16 cellular contexts compared by ENCODE assay signal in genomic region chr1:6519491-6519934, GRCh38. TPM values are rescaled to one million over a fixed set of nuclear protein-coding genes. Genes with fewer than 3 reads are reported as not detected.
DNase-seq lines count a peak whose midpoint lies in the region; ATAC-seq, FAIRE-seq and TF ChIP-seq lines count a peak whose summit lies in the region.
"Had no signal": no experiment of that assay in that cellular context is flagged by ENCODE, and none has a peak within 500 bp of the region (broad histone marks: within the 10 kb centered on the region; RNA-seq: fewer than 3 reads in every experiment).

No MANE protein-coding gene starts in this region.

- H3K4me1 ChIP-seq in HepG2 (ENCODE audit: insufficient read depth, low read length) (no peaks in the 10 kb centered on the region), right lobe of liver (peaks cover 0 to 3% (median 0%) of the 10 kb centered on the region in 4 donors), mesenchymal stem cell (ENCODE audit: control insufficient read depth, insufficient read depth, low read depth, low read length) (peaks cover 16% of the 10 kb centered on the region)

- H3K9ac ChIP-seq in HepG2 (ENCODE audit: insufficient read depth, low read depth, low read length) (no peak overlapping the region), mesenchymal stem cell (ENCODE audit: low read length) (peak overlapping the region; percentile 33)

- H3K27ac ChIP-seq in HepG2 (ENCODE audit: extremely low read length, insufficient read depth, low read length) = no peak overlapping the region
- no peak overlapping the region for H3K27ac ChIP-seq in right lobe of liver
- H3K27ac ChIP-seq in mesenchymal stem cell (ENCODE audit: low read length, poor library complexity, severe bottlenecking) = no peak overlapping the region
- H3K27ac ChIP-seq: neutrophil had no signal

- POLR2A ChIA-PET in HepG2 (lab: Yijun Ruan, JAX) = no interaction called here

- H3K4me3 Mint-ChIP-seq in immature natural killer cell = no peak overlapping the region
- H3K4me3 Mint-ChIP-seq: activated CD8-positive, alpha-beta T cell treated with anti-CD3 and anti-CD28 coated beads, Interleukin-2, amount 10 ng/mL, durations not matched to agents 7 days and 5 days; activated naive CD4-positive, alpha-beta T cell treated with anti-CD3 and anti-CD28 coated beads for 36 hours had no signal

- H2AK5ac ChIP-seq in mesenchymal stem cell (ENCODE audit: low read length, severe bottlenecking) = no peak overlapping the region

- no peak overlapping the region for H3K27ac Mint-ChIP-seq in immature natural killer cell
- H3K27ac Mint-ChIP-seq: activated CD8-positive, alpha-beta T cell treated with anti-CD3 and anti-CD28 coated beads, Interleukin-2, amount 10 ng/mL, durations not matched to agents 7 days and 5 days; activated naive CD4-positive, alpha-beta T cell treated with anti-CD3 and anti-CD28 coated beads for 36 hours had no signal

- FAIRE-seq in HepG2 (lab: Jason Lieb, UNC) = no peak
- FAIRE-seq: K562 had no signal

- intact Hi-C loops in HepG2 (cut with micrococcal nuclease; ENCODE audit: unreplicated experiment) (no loop called here), right lobe of liver (cut with DNase I) (no loop called here)

- H3K4me3 ChIP-seq in HepG2 (replicated peaks in 1 of 3; ENCODE audit: insufficient read depth in 1 of 3, low read depth in 2 of 3, low read length in 3 of 3) = no peak overlapping the region
- H3K4me3 ChIP-seq in right lobe of liver = no peak overlapping the region
- peak overlapping the region; percentile 11 for H3K4me3 ChIP-seq in astrocyte of the cerebellum (ENCODE audit: low read depth, low read length)
- peak overlapping the region in 1 of 2 experiments; percentile 30 for H3K4me3 ChIP-seq in mesenchymal stem cell (ENCODE audit: insufficient read depth in 1 of 2, low read depth in 1 of 2, low read length in 2 of 2)
- H3K4me3 ChIP-seq: K562 had no signal

- no peaks in the 10 kb centered on the region for H3K9me3 ChIP-seq in HepG2 (ENCODE audit: low read length)
- H3K9me3 ChIP-seq in right lobe of liver = no peaks in the 10 kb centered on the region
- H3K9me3 ChIP-seq in mesenchymal stem cell (ENCODE audit: control insufficient read depth, low read length) = no peaks in the 10 kb centered on the region
- H3K9me3 ChIP-seq: neutrophil had no signal

- no peaks in the 10 kb centered on the region for H3K79me2 ChIP-seq in HepG2 (ENCODE audit: insufficient read depth, low read length)

- no peak for TF ChIP-seq POLR2A in HepG2 (IDR thresholded peaks at IDR 0.05; ENCODE audit: insufficient read depth in 1 of 2, low read depth in 2 of 2, low read length in 2 of 2)
- no peak for TF ChIP-seq POLR2A in right lobe of liver (IDR thresholded peaks at IDR 0.05)

- CTCF ChIA-PET in HepG2 (lab: Yijun Ruan, JAX; ENCODE audit: low intra/inter-chr PET ratio, low total read pairs) = no interaction called here

- no peak overlapping the region for H2BK120ac ChIP-seq in mesenchymal stem cell (ENCODE audit: low read depth, low read length)

- H3K4me2 ChIP-seq in HepG2 (ENCODE audit: low read depth, low read length) = no peak overlapping the region
- no peak overlapping the region for H3K4me2 ChIP-seq in mesenchymal stem cell (ENCODE audit: low read length, poor library complexity, severe bottlenecking)

- TF ChIP-seq RAD21 in HepG2 (CRISPR knock-in tag; IDR thresholded peaks at IDR 0.05) = no peak

- H2AFZ ChIP-seq in HepG2 (ENCODE audit: low read length) (no peak overlapping the region), mesenchymal stem cell (ENCODE audit: low read depth, low read length) (no peak overlapping the region)

- H2BK5ac ChIP-seq in mesenchymal stem cell (ENCODE audit: low read depth, low read length, poor library complexity, severe bottlenecking) = no peak overlapping the region

- BruUV-seq in HepG2 (replicated peaks; lab: Mats Ljungman, UMichigan) = no TSS peak

- H4K20me1 ChIP-seq in HepG2 (ENCODE audit: insufficient read depth, low read length) = no peaks in the 10 kb centered on the region

- no peaks in the 10 kb centered on the region for H3K4me1 Mint-ChIP-seq in immature natural killer cell

- in situ Hi-C loops in HepG2 (cut with HindIII; ENCODE audit: extremely low pct_ligation_motif_present, low pct_unique_long_range_greater_than_20kb) (no loop called here), astrocyte of the cerebellum (cut with HindIII; ENCODE audit: low sequenced_read_pairs) (no loop called here)

- no peaks in the 10 kb centered on the region for H3K9me3 Mint-ChIP-seq in immature natural killer cell
- H3K9me3 Mint-ChIP-seq: activated naive CD4-positive, alpha-beta T cell treated with anti-CD3 and anti-CD28 coated beads for 36 hours had no signal

- H3K27me3 Mint-ChIP-seq in immature natural killer cell (ENCODE audit: low read depth in 3 of 3) = peaks cover 0 to 3% (median 1%) of the 10 kb centered on the region in 3 donors

- H3K36me3 Mint-ChIP-seq in immature natural killer cell = peaks cover 0 to 10% (median 6%) of the 10 kb centered on the region in 3 donors

- no peak overlapping the region for H3K23ac ChIP-seq in mesenchymal stem cell (ENCODE audit: low read length in 2 of 2)

- ATAC-seq in HepG2 (peak; percentile 24), right lobe of liver (no peak), HG02938 (IDR thresholded peaks at IDR 0.05; ENCODE audit: unreplicated experiment) (no peak), GM19324 (IDR thresholded peaks at IDR 0.05; ENCODE audit: low FRiP score, unreplicated experiment) (no peak)
- ATAC-seq: left colon had no signal

- TF ChIP-seq CTCF in HepG2 (CRISPR knock-in tag; IDR thresholded peaks at IDR 0.05) (no peak), right lobe of liver (IDR thresholded peaks at IDR 0.05) (no peak), astrocyte of the cerebellum (IDR thresholded peaks at IDR 0.05; ENCODE audit: low read depth, low read length, missing control alignments) (no peak)

- peaks cover 3% of the 10 kb centered on the region for H3K79me1 ChIP-seq in mesenchymal stem cell (replicated peaks; ENCODE audit: low read length, poor library complexity, severe bottlenecking)

- H3K36me3 ChIP-seq in HepG2 (replicated peaks in 1 of 2; ENCODE audit: control insufficient read depth in 1 of 2, insufficient read depth in 2 of 2, low read length in 2 of 2) (no peaks in the 10 kb centered on the region), right lobe of liver (no peaks in the 10 kb centered on the region), mesenchymal stem cell (ENCODE audit: control insufficient read depth in 1 of 2, insufficient read depth in 2 of 2, low read depth in 1 of 2, low read length in 2 of 2) (peaks cover 7% of the 10 kb centered on the region in 2 experiments)

- TF ChIP-seq EP300 in HepG2 (IDR thresholded peaks at IDR 0.05; ENCODE audit: low read depth in 2 of 2, low read length in 2 of 2) (no peak), HepG2 (CRISPR knock-in tag; IDR thresholded peaks at IDR 0.05; ENCODE audit: borderline replicate concordance) (no peak)

- 71% methylated on average over 11 of the region's 11 CpGs for WGBS in HepG2 (ENCODE audit: low lambda C conversion rate)
- 60% methylated on average over 5 of the region's 11 CpGs for WGBS in right lobe of liver (ENCODE audit: insufficient coverage, low coverage, low lambda C conversion rate, missing lambda C conversion rate)
- WGBS in mesenchymal stem cell = 80% methylated on average over 11 of the region's 11 CpGs

- no peak for DNase-seq in HepG2 (ENCODE audit: low spot score)
- no peak for DNase-seq in right lobe of liver
- DNase-seq in astrocyte of the cerebellum (ENCODE audit: low read depth) = no peak
- no peak for DNase-seq in mesenchymal stem cell
- DNase-seq in OCI-M1 (lab: John Stamatoyannopoulos, UW) = no peak
- DNase-seq in immature natural killer cell = no peak
- DNase-seq: activated CD8-positive, alpha-beta T cell treated with anti-CD3 and anti-CD28 coated beads, Interleukin-2, amount 10 ng/mL, durations not matched to agents 7 days and 5 days; activated naive CD4-positive, alpha-beta T cell treated with anti-CD3 and anti-CD28 coated beads for 36 hours; cortex of kidney; left colon; NCI-H2107; stimulated activated CD4-positive, alpha-beta T cell treated with anti-CD3 and anti-CD28 coated beads, Interleukin-1b, Interleukin-23, amount 100 ng/mL, for 48 hours had no signal

- H2BK15ac ChIP-seq in mesenchymal stem cell (ENCODE audit: low read depth, poor library complexity, severe bottlenecking) = no peak overlapping the region

- no peak overlapping the region for H4K8ac ChIP-seq in mesenchymal stem cell (ENCODE audit: low read length)

- H4K91ac ChIP-seq in mesenchymal stem cell (ENCODE audit: low read length) = no peak overlapping the region

- H2BK12ac ChIP-seq in mesenchymal stem cell (ENCODE audit: low read length in 2 of 2) = no peak overlapping the region

- no peaks in the 10 kb centered on the region for H3K27me3 ChIP-seq in HepG2 (ENCODE audit: control insufficient read depth in 1 of 2, insufficient read depth in 2 of 2, low read length in 2 of 2)
- no peaks in the 10 kb centered on the region for H3K27me3 ChIP-seq in right lobe of liver
- H3K27me3 ChIP-seq in mesenchymal stem cell (ENCODE audit: control insufficient read depth in 1 of 2, insufficient read depth in 1 of 2, low read length in 2 of 2) = no peaks in the 10 kb centered on the region
- H3K27me3 ChIP-seq: neutrophil had no signal

- no peak overlapping the region for H3K14ac ChIP-seq in mesenchymal stem cell (ENCODE audit: low read length in 2 of 2)

- no peak overlapping the region for H3K4ac ChIP-seq in mesenchymal stem cell (ENCODE audit: low read depth in 1 of 2, low read length in 2 of 2)

- H3K18ac ChIP-seq in mesenchymal stem cell (ENCODE audit: low read depth in 1 of 2, low read length in 2 of 2) = no peak overlapping the region

RNA-seq across cellular contexts. Expression of gene PLEKHG5, which starts 28.0 kb away (rescaled TPM):
- 1.9 and 3.5 TPM in 2 replicates for total RNA-seq in HepG2 (2016; rRNA removed; fragmentation: Illumina TruSeq; extraction: Trizol)
- 0.51 and 0.62 TPM in 2 replicates for total RNA-seq in HepG2 (2016; cell fraction: cytosol; rRNA removed; fragmentation: Illumina TruSeq; extraction: Trizol; ENCODE audit: low read depth)
- 1.4 and 3.4 TPM in 2 replicates for total RNA-seq in HepG2 (2016; cell fraction: insoluble cytoplasmic fraction; rRNA removed; fragmentation: Illumina TruSeq; extraction: Trizol)
- 0.99 and 1.2 TPM in 2 replicates for total RNA-seq in HepG2 (2016; cell fraction: membrane; rRNA removed; fragmentation: Illumina TruSeq; extraction: Trizol)
- total RNA-seq in HepG2 (2016; cell fraction: nucleus; rRNA removed; fragmentation: Illumina TruSeq; extraction: Trizol) = 3.3 and 4.4 TPM in 2 replicates
- polyA plus RNA-seq in HepG2 (2011; rRNA removed) = 1.9 and 2.6 TPM in 2 replicates
- polyA plus RNA-seq in HepG2 (2011; cell fraction: cytosol; rRNA removed) = 1.1 and 1.7 TPM in 2 replicates
- polyA plus RNA-seq in HepG2 (2011; cell fraction: nucleus; rRNA removed) = 17.2 and 22.8 TPM in 2 replicates
- polyA plus RNA-seq in HepG2 (2012) = 1.4 and 1.5 TPM in 2 replicates
- polyA plus RNA-seq in HepG2 (2016; cell fraction: cytosol; fragmentation: Illumina TruSeq; extraction: Trizol; ENCODE audit: low read depth) = 0.23 and 0.25 TPM in 2 replicates
- polyA plus RNA-seq in HepG2 (2016; cell fraction: insoluble cytoplasmic fraction; fragmentation: Illumina TruSeq; extraction: Trizol; ENCODE audit: low read depth) = 1.9 and 2.0 TPM in 2 replicates
- 0.45 and 0.71 TPM in 2 replicates for polyA plus RNA-seq in HepG2 (2016; cell fraction: membrane; fragmentation: Illumina TruSeq; extraction: Trizol; ENCODE audit: low read depth)
- 9.3 and 11.3 TPM in 2 replicates for polyA plus RNA-seq in HepG2 (2016; cell fraction: nucleus; fragmentation: Illumina TruSeq; extraction: Trizol; ENCODE audit: insufficient read depth, low read depth)
- polyA minus RNA-seq in HepG2 (2011; rRNA and poly(A)+ RNA removed; ENCODE audit: low replicate concordance) = 1.9 and 3.8 TPM in 2 replicates
- 1.4 TPM in 2 replicates for polyA minus RNA-seq in HepG2 (2011; cell fraction: cytosol; rRNA and poly(A)+ RNA removed)
- polyA minus RNA-seq in HepG2 (2011; cell fraction: nucleus; rRNA and poly(A)+ RNA removed) = 2.6 and 3.0 TPM in 2 replicates
- total RNA-seq in right lobe of liver = 1 to 10 TPM in 5 of 6 experiments, under 1 TPM in 1; 0.70 to 2.3 (median 1.5) TPM
- polyA plus RNA-seq in mesenchymal stem cell (2013, experiment 1 of 2) = 6.5 TPM
- polyA plus RNA-seq in mesenchymal stem cell (2013, experiment 2 of 2) = 6.7 TPM
- polyA plus RNA-seq in immature natural killer cell = under 1 TPM in 1 of 3 donors, not detected in 2; 0.08 TPM

RNA-seq across cellular contexts. Expression of gene NOL9, which starts 34.8 kb away (rescaled TPM):
- total RNA-seq in HepG2 (2016; rRNA removed; fragmentation: Illumina TruSeq; extraction: Trizol) = 20.2 and 24.7 TPM in 2 replicates
- 4.3 and 6.3 TPM in 2 replicates for total RNA-seq in HepG2 (2016; cell fraction: cytosol; rRNA removed; fragmentation: Illumina TruSeq; extraction: Trizol; ENCODE audit: low read depth)
- 19.4 and 25.8 TPM in 2 replicates for total RNA-seq in HepG2 (2016; cell fraction: insoluble cytoplasmic fraction; rRNA removed; fragmentation: Illumina TruSeq; extraction: Trizol)
- 5.9 and 8.3 TPM in 2 replicates for total RNA-seq in HepG2 (2016; cell fraction: membrane; rRNA removed; fragmentation: Illumina TruSeq; extraction: Trizol)
- 26.3 and 28.9 TPM in 2 replicates for total RNA-seq in HepG2 (2016; cell fraction: nucleus; rRNA removed; fragmentation: Illumina TruSeq; extraction: Trizol)
- polyA plus RNA-seq in HepG2 (2011; rRNA removed) = 13.0 and 18.0 TPM in 2 replicates
- 4.1 and 6.3 TPM in 2 replicates for polyA plus RNA-seq in HepG2 (2011; cell fraction: cytosol; rRNA removed)
- 21.8 and 23.2 TPM in 2 replicates for polyA plus RNA-seq in HepG2 (2011; cell fraction: nucleus; rRNA removed)
- polyA plus RNA-seq in HepG2 (2012) = 5.5 and 7.7 TPM in 2 replicates
- 1.00 and 1.3 TPM in 2 replicates for polyA plus RNA-seq in HepG2 (2016; cell fraction: cytosol; fragmentation: Illumina TruSeq; extraction: Trizol; ENCODE audit: low read depth)
- polyA plus RNA-seq in HepG2 (2016; cell fraction: insoluble cytoplasmic fraction; fragmentation: Illumina TruSeq; extraction: Trizol; ENCODE audit: low read depth) = 11.8 and 15.3 TPM in 2 replicates
- 2.0 and 2.6 TPM in 2 replicates for polyA plus RNA-seq in HepG2 (2016; cell fraction: membrane; fragmentation: Illumina TruSeq; extraction: Trizol; ENCODE audit: low read depth)
- 25.2 and 25.4 TPM in 2 replicates for polyA plus RNA-seq in HepG2 (2016; cell fraction: nucleus; fragmentation: Illumina TruSeq; extraction: Trizol; ENCODE audit: insufficient read depth, low read depth)
- polyA minus RNA-seq in HepG2 (2011; rRNA and poly(A)+ RNA removed; ENCODE audit: low replicate concordance) = 14.0 and 45.5 TPM in 2 replicates
- polyA minus RNA-seq in HepG2 (2011; cell fraction: cytosol; rRNA and poly(A)+ RNA removed) = 5.5 and 8.8 TPM in 2 replicates
- polyA minus RNA-seq in HepG2 (2011; cell fraction: nucleus; rRNA and poly(A)+ RNA removed) = 63.2 and 74.2 TPM in 2 replicates
- total RNA-seq in right lobe of liver = 10 to 100 TPM in 3 of 6 experiments, 1 to 10 TPM in 3; 8.9 to 13.1 (median 10.7) TPM
- 7.3 TPM for polyA plus RNA-seq in mesenchymal stem cell (2013, experiment 1 of 2)
- polyA plus RNA-seq in mesenchymal stem cell (2013, experiment 2 of 2) = 7.3 TPM
- polyA plus RNA-seq in immature natural killer cell = 10 to 100 TPM in 1 of 3 donors, 1 to 10 TPM in 2; 4.3 to 18.2 (median 8.4) TPM

RNA-seq across cellular contexts. Expression of gene TAS1R1, which starts 35.6 kb away (rescaled TPM):
- 0.98 and 1.4 TPM in 2 replicates for total RNA-seq in HepG2 (2016; rRNA removed; fragmentation: Illumina TruSeq; extraction: Trizol)
- total RNA-seq in HepG2 (2016; cell fraction: cytosol; rRNA removed; fragmentation: Illumina TruSeq; extraction: Trizol; ENCODE audit: low read depth) = 0.26 and 0.30 TPM in 2 replicates
- total RNA-seq in HepG2 (2016; cell fraction: insoluble cytoplasmic fraction; rRNA removed; fragmentation: Illumina TruSeq; extraction: Trizol) = 1.4 and 1.7 TPM in 2 replicates
- 1.1 and 2.0 TPM in 2 replicates for total RNA-seq in HepG2 (2016; cell fraction: membrane; rRNA removed; fragmentation: Illumina TruSeq; extraction: Trizol)
- total RNA-seq in HepG2 (2016; cell fraction: nucleus; rRNA removed; fragmentation: Illumina TruSeq; extraction: Trizol) = 1.1 TPM in 2 replicates
- 1.6 and 1.9 TPM in 2 replicates for polyA plus RNA-seq in HepG2 (2011; rRNA removed)
- polyA plus RNA-seq in HepG2 (2011; cell fraction: cytosol; rRNA removed) = 1.8 and 2.4 TPM in 2 replicates
- polyA plus RNA-seq in HepG2 (2011; cell fraction: nucleus; rRNA removed) = 0.93 and 1.9 TPM in 2 replicates
- 0.30 and 0.32 TPM in 2 replicates for polyA plus RNA-seq in HepG2 (2012)
- polyA plus RNA-seq in HepG2 (2016; cell fraction: cytosol; fragmentation: Illumina TruSeq; extraction: Trizol; ENCODE audit: low read depth) = 0.71 and 0.72 TPM in 2 replicates
- 0.81 and 1.2 TPM in 2 replicates for polyA plus RNA-seq in HepG2 (2016; cell fraction: insoluble cytoplasmic fraction; fragmentation: Illumina TruSeq; extraction: Trizol; ENCODE audit: low read depth)
- 1.2 TPM in 2 replicates for polyA plus RNA-seq in HepG2 (2016; cell fraction: membrane; fragmentation: Illumina TruSeq; extraction: Trizol; ENCODE audit: low read depth)
- polyA plus RNA-seq in HepG2 (2016; cell fraction: nucleus; fragmentation: Illumina TruSeq; extraction: Trizol; ENCODE audit: insufficient read depth, low read depth) = 1.9 and 2.5 TPM in 2 replicates
- 0.09 and 5.5 TPM in 2 replicates for polyA minus RNA-seq in HepG2 (2011; rRNA and poly(A)+ RNA removed; ENCODE audit: low replicate concordance)
- polyA minus RNA-seq in HepG2 (2011; cell fraction: cytosol; rRNA and poly(A)+ RNA removed) = 0.79 and 1.3 TPM in 2 replicates
- polyA minus RNA-seq in HepG2 (2011; cell fraction: nucleus; rRNA and poly(A)+ RNA removed) = 0.26 and 1.2 TPM in 2 replicates
- total RNA-seq in right lobe of liver = under 1 TPM in 1 of 6 experiments, not detected in 5; 0.26 TPM
- polyA plus RNA-seq in mesenchymal stem cell (2013, experiment 1 of 2) = not detected
- polyA plus RNA-seq in mesenchymal stem cell (2013, experiment 2 of 2) = not detected
- under 1 TPM in 1 of 3 donors, not detected in 2; 0.16 TPM for polyA plus RNA-seq in immature natural killer cell
- total RNA-seq: activated CD8-positive, alpha-beta T cell treated with anti-CD3 and anti-CD28 coated beads, Interleukin-2, amount 10 ng/mL, durations not matched to agents 7 days and 5 days; activated naive CD4-positive, alpha-beta T cell treated with anti-CD3 and anti-CD28 coated beads for 36 hours; K562 had no signal

RNA-seq across cellular contexts. Expression of gene TNFRSF25, which starts 53.5 kb away (rescaled TPM):
- 0.55 and 1.5 TPM in 2 replicates for total RNA-seq in HepG2 (2016; rRNA removed; fragmentation: Illumina TruSeq; extraction: Trizol)
- 0.40 and 0.44 TPM in 2 replicates for total RNA-seq in HepG2 (2016; cell fraction: cytosol; rRNA removed; fragmentation: Illumina TruSeq; extraction: Trizol; ENCODE audit: low read depth)
- total RNA-seq in HepG2 (2016; cell fraction: insoluble cytoplasmic fraction; rRNA removed; fragmentation: Illumina TruSeq; extraction: Trizol) = 0.13 and 0.97 TPM in 2 replicates
- 0.34 and 0.37 TPM in 2 replicates for total RNA-seq in HepG2 (2016; cell fraction: membrane; rRNA removed; fragmentation: Illumina TruSeq; extraction: Trizol)
- 1.5 and 1.6 TPM in 2 replicates for total RNA-seq in HepG2 (2016; cell fraction: nucleus; rRNA removed; fragmentation: Illumina TruSeq; extraction: Trizol)
- 1.4 and 1.6 TPM in 2 replicates for polyA plus RNA-seq in HepG2 (2011; rRNA removed)
- 0.47 and 0.64 TPM in 2 replicates for polyA plus RNA-seq in HepG2 (2011; cell fraction: cytosol; rRNA removed)
- 18.5 and 21.8 TPM in 2 replicates for polyA plus RNA-seq in HepG2 (2011; cell fraction: nucleus; rRNA removed)
- polyA plus RNA-seq in HepG2 (2012) = 3.9 and 4.6 TPM in 2 replicates
- polyA plus RNA-seq in HepG2 (2016; cell fraction: cytosol; fragmentation: Illumina TruSeq; extraction: Trizol; ENCODE audit: low read depth) = 0.43 TPM in 1 of 2 replicates, not detected in the other
- 0.17 and 0.44 TPM in 2 replicates for polyA plus RNA-seq in HepG2 (2016; cell fraction: insoluble cytoplasmic fraction; fragmentation: Illumina TruSeq; extraction: Trizol; ENCODE audit: low read depth)
- 0.17 TPM in 1 of 2 replicates, not detected in the other for polyA plus RNA-seq in HepG2 (2016; cell fraction: membrane; fragmentation: Illumina TruSeq; extraction: Trizol; ENCODE audit: low read depth)
- 5.2 and 7.0 TPM in 2 replicates for polyA plus RNA-seq in HepG2 (2016; cell fraction: nucleus; fragmentation: Illumina TruSeq; extraction: Trizol; ENCODE audit: insufficient read depth, low read depth)
- 0.68 and 1.8 TPM in 2 replicates for polyA minus RNA-seq in HepG2 (2011; rRNA and poly(A)+ RNA removed; ENCODE audit: low replicate concordance)
- not detected in 2 replicates for polyA minus RNA-seq in HepG2 (2011; cell fraction: cytosol; rRNA and poly(A)+ RNA removed)
- polyA minus RNA-seq in HepG2 (2011; cell fraction: nucleus; rRNA and poly(A)+ RNA removed) = 1.3 and 1.9 TPM in 2 replicates
- 1 to 10 TPM; 1.1 to 3.2 (median 2.1) TPM for total RNA-seq in right lobe of liver
- 2.9 TPM for polyA plus RNA-seq in mesenchymal stem cell (2013, experiment 1 of 2)
- 2.4 TPM for polyA plus RNA-seq in mesenchymal stem cell (2013, experiment 2 of 2)
- polyA plus RNA-seq in immature natural killer cell = 10 to 100 TPM in 1 of 3 donors, 1 to 10 TPM in 2; 3.1 to 15.3 (median 9.8) TPM
